20 cellular contexts compared by ENCODE assay signal in the genomic region with DNA sequence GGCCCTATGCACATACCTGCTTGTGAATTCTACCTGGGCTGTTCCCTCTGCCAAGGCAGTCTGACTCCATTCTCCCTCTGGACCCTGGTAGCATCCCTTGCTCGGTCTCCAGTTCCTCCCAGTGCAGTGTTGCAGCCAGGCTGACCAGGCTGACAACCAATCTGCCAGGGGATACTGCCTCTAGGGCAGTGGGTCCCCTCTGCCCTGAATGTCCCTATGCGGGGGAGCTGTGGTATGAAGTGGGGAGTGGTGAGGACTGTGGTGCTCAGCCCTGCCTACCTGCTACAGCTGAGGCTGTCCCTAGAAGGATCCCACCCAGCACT. TPM values are rescaled to one million over a fixed set of nuclear protein-coding genes. Genes with fewer than 3 reads are reported as not detected.
"Had no signal": no experiment of that assay in that cellular context is flagged by ENCODE, and none has a peak within 500 bp of the region (broad histone marks: within the 10 kb centered on the region; RNA-seq: fewer than 3 reads in every experiment).

No MANE protein-coding gene starts in this region.

- H3K9me3 ChIP-seq: left lung, ovary, right lobe of liver, uterus had no signal

- H3K4me3 ChIP-seq: coronary artery, left lung, ovary, right lobe of liver, smooth muscle cell, uterus had no signal

- H3K27ac Mint-ChIP-seq: activated naive CD8-positive, alpha-beta T cell; stimulated activated memory B cell treated with anti-CD40 and anti-IgM and Interleukin-4, amounts not matched to agents 10 μg/mL and 1 μg/mL and 100 μg/mL, for 72 hours had no signal

- ATAC-seq: left lung; right lobe of liver; stimulated activated memory B cell treated with anti-CD40 and anti-IgM and Interleukin-4, amounts not matched to agents 10 μg/mL and 1 μg/mL and 100 μg/mL, for 72 hours had no signal

- H3K27ac ChIP-seq: coronary artery, left lung, ovary, right lobe of liver, uterus, VCaP had no signal

- H3K4me1 ChIP-seq: left lung, right lobe of liver, uterus had no signal

- H3K27me3 ChIP-seq: ovary, right lobe of liver, uterus had no signal

- H3K36me3 Mint-ChIP-seq: activated naive CD8-positive, alpha-beta T cell had no signal

- H3K4me3 Mint-ChIP-seq: activated naive CD8-positive, alpha-beta T cell; stimulated activated memory B cell treated with anti-CD40 and anti-IgM and Interleukin-4, amounts not matched to agents 10 μg/mL and 1 μg/mL and 100 μg/mL, for 72 hours had no signal

- DNase-seq: activated CD4-positive, alpha-beta T cell treated with anti-CD3 and anti-CD28 coated beads, Interleukin-2, amount 50 U/mL, for 4 hours; activated CD4-positive, CD25-positive, alpha-beta regulatory T cell treated with anti-CD3 and anti-CD28 coated beads, Interleukin-2, amount 50 U/mL, for 72 hours; caudate nucleus; erythroblast; hypothalamus; naive B cell; ovary; right lobe of liver; stimulated activated CD4-positive, alpha-beta T cell treated with anti-CD3 and anti-CD28 coated beads, Interleukin-4, amount 100 ng/mL, for 4 hours; SW 1271; T-helper 2 cell; uterus had no signal

- H3K4me2 ChIP-seq: smooth muscle cell had no signal

- H3K36me3 ChIP-seq: left lung, ovary, right lobe of liver, uterus had no signal

RNA-seq across cellular contexts. Expression of gene CAMK2B, which starts 48.0 kb away (rescaled TPM):
- total RNA-seq: kidney epithelial cell, mononuclear cell, smooth muscle cell had no signal
- polyA plus RNA-seq: smooth muscle cell had no signal
